In genomic region chr5:927172-928015, GRCh38 we compare ENCODE assay signal across 11 cellular contexts. TPM values are rescaled to one million over a fixed set of nuclear protein-coding genes. Genes with fewer than 3 reads are reported as not detected.
DNase-seq lines count a peak whose midpoint lies in the region; ATAC-seq and TF ChIP-seq lines count a peak whose summit lies in the region.
"Had no signal": no experiment of that assay in that cellular context is flagged by ENCODE, and none has a peak within 500 bp of the region (broad histone marks: within the 10 kb centered on the region; RNA-seq: fewer than 3 reads in every experiment).

No MANE protein-coding gene starts in this region.

- H3K36me3 ChIP-seq in CD8-positive, alpha-beta T cell (ENCODE audit: insufficient read depth, low read length) = no peaks in the 10 kb centered on the region
- no peaks in the 10 kb centered on the region for H3K36me3 ChIP-seq in Panc1 (ENCODE audit: control insufficient read depth, insufficient read depth, low read length)
- H3K36me3 ChIP-seq in hepatocyte (replicated peaks; ENCODE audit: insufficient read depth, low read depth) = no peaks in the 10 kb centered on the region
- H3K36me3 ChIP-seq in trophoblast cell (ENCODE audit: control insufficient read depth in 1 of 2, insufficient read depth in 2 of 2, low read length in 2 of 2) = peaks cover 0 to 1% of the 10 kb centered on the region in 2 experiments
- no peaks in the 10 kb centered on the region for H3K36me3 ChIP-seq in gastroesophageal sphincter
- H3K36me3 ChIP-seq: WERI-Rb-1 had no signal

- no peak overlapping the region for H4K8ac ChIP-seq in trophoblast cell (ENCODE audit: low read depth, low read length)

- in situ Hi-C loops in Panc1 (cut with HindIII; ENCODE audit: low pct_unique_long_range_greater_than_20kb, low sequenced_read_pairs) = no loop called here

- no peak for DNase-seq in CD8-positive, alpha-beta T cell
- DNase-seq in Panc1 (ENCODE audit: low read depth, low spot score) (no peak), hepatocyte (ENCODE audit: low spot score) (no peak), trophoblast cell (no peak), NCI-H526 treated with DMSO at 0.1 percent for 48 hours (lab: John Stamatoyannopoulos, UW) (no peak)
- DNase-seq: cerebellar nuclear complex, NCI-H510A, WERI-Rb-1 had no signal

- CTCF ChIA-PET in CD8-positive, alpha-beta T cell (lab: Charles Lee) = interaction anchor here (4.2 kb wide), 1 partner anchor 214 kb away, joined by 79 read pairs; no protein-coding TSS in a partner anchor
- CTCF ChIA-PET in Panc1 (lab: Charles Lee) = no interaction called here

- H3K27me3 Mint-ChIP-seq in CD8-positive, alpha-beta T cell (ENCODE audit: low read depth) = peaks cover 29% of the 10 kb centered on the region

- H3K4me1 Mint-ChIP-seq in CD8-positive, alpha-beta T cell (ENCODE audit: low read depth) = peaks cover 10% of the 10 kb centered on the region

- H3K9ac ChIP-seq in trophoblast cell (ENCODE audit: low read length) = no peak overlapping the region

- no peaks in the 10 kb centered on the region for H3K9me3 ChIP-seq in CD8-positive, alpha-beta T cell (ENCODE audit: low read length)
- H3K9me3 ChIP-seq in Panc1 (ENCODE audit: control insufficient read depth, insufficient read depth, low read depth, low read length) = no peaks in the 10 kb centered on the region
- no peaks in the 10 kb centered on the region for H3K9me3 ChIP-seq in hepatocyte (ENCODE audit: low read depth)
- no peaks in the 10 kb centered on the region for H3K9me3 ChIP-seq in trophoblast cell (ENCODE audit: insufficient read depth, low read depth, low read length)
- no peaks in the 10 kb centered on the region for H3K9me3 ChIP-seq in gastroesophageal sphincter

- H2AK5ac ChIP-seq in trophoblast cell (ENCODE audit: low read length) = no peak overlapping the region

- H3K23ac ChIP-seq in trophoblast cell (ENCODE audit: low read length) = no peak overlapping the region

- H3K27me3 ChIP-seq in CD8-positive, alpha-beta T cell (ENCODE audit: insufficient read depth, low read length) = peaks cover 8% of the 10 kb centered on the region
- H3K27me3 ChIP-seq in Panc1 (ENCODE audit: control insufficient read depth, insufficient read depth, low read length) (no peaks in the 10 kb centered on the region; the same call in 1 of the 2 replicates), hepatocyte (peaks cover 24% of the 10 kb centered on the region), trophoblast cell (ENCODE audit: insufficient read depth, low read length) (peaks cover 11% of the 10 kb centered on the region), gastroesophageal sphincter (peaks cover 30% of the 10 kb centered on the region)

- TF ChIP-seq CTCF in CD8-positive, alpha-beta T cell (IDR thresholded peaks at IDR 0.05) = no peak
- TF ChIP-seq CTCF in Panc1 (IDR thresholded peaks at IDR 0.05) (peak; percentile 40; the same call in 1 of the 2 replicates), hepatocyte (IDR thresholded peaks at IDR 0.05; ENCODE audit: poor library complexity) (no peak), gastroesophageal sphincter (IDR thresholded peaks at IDR 0.05) (no peak)

- H3K4me2 ChIP-seq in hepatocyte (peak overlapping the region; percentile 91), trophoblast cell (ENCODE audit: low read length) (peak overlapping the region; percentile 63)

- no peak overlapping the region for H3K4ac ChIP-seq in trophoblast cell (ENCODE audit: low read depth, low read length)

- H2BK120ac ChIP-seq in trophoblast cell (ENCODE audit: insufficient read depth, low read length, poor library complexity) = no peak overlapping the region

- POLR2A ChIA-PET in CD8-positive, alpha-beta T cell (lab: Charles Lee) = no interaction called here
- POLR2A ChIA-PET in Panc1 (lab: Charles Lee) = no interaction called here

- no peak for ATAC-seq in CD8-positive, alpha-beta T cell
- ATAC-seq in Panc1 (no peak), HG03378 (IDR thresholded peaks at IDR 0.05; ENCODE audit: unreplicated experiment) (no peak), GM21717 (IDR thresholded peaks at IDR 0.05; ENCODE audit: unreplicated experiment) (no peak), gastroesophageal sphincter (no peak)

- no peak overlapping the region for H3K27ac Mint-ChIP-seq in CD8-positive, alpha-beta T cell

- H3K4me3 Mint-ChIP-seq in CD8-positive, alpha-beta T cell = peak overlapping the region; percentile 29

- WGBS in hepatocyte (ENCODE audit: low lambda C conversion rate, missing lambda C conversion rate) = 80% methylated on average over 30 of the region's 30 CpGs
- WGBS in trophoblast cell (ENCODE audit: extremely low coverage, insufficient coverage, insufficient read length) = no CpG with 5 or more reads among the region's 30 CpGs
- 89 to 93% methylated on average over 5 to 16 of the region's 30 CpGs for WGBS in gastroesophageal sphincter (ENCODE audit: low coverage in 1 of 2), 2 donors

- H4K12ac ChIP-seq in trophoblast cell (ENCODE audit: low read depth, low read length) = no peak overlapping the region

- H3K79me2 ChIP-seq in hepatocyte (no peaks in the 10 kb centered on the region), trophoblast cell (ENCODE audit: control insufficient read depth, insufficient read depth, low read length, poor library complexity) (no peaks in the 10 kb centered on the region)

- intact Hi-C loops in CD8-positive, alpha-beta T cell (cut with DNase I, micrococcal nuclease) = loop anchor here in 1 of 2 experiments (10.0 kb wide), 1 partner anchor 717 kb away; no protein-coding TSS in a partner anchor
- intact Hi-C loops in Panc1 (cut with micrococcal nuclease; ENCODE audit: unreplicated experiment) = no loop called here

- H3K9me2 ChIP-seq in hepatocyte (replicated peaks; ENCODE audit: insufficient read depth) = no peaks in the 10 kb centered on the region

- no TSS peak for BruUV-seq in Panc1 (replicated peaks; lab: Mats Ljungman, UMichigan)

- H4K20me1 ChIP-seq in hepatocyte (ENCODE audit: insufficient read depth, poor library complexity, severe bottlenecking) = no peaks in the 10 kb centered on the region

- H3K4me3 ChIP-seq in CD8-positive, alpha-beta T cell (ENCODE audit: low read depth, low read length) = no peak overlapping the region
- no peak overlapping the region for H3K4me3 ChIP-seq in Panc1 (ENCODE audit: low read depth in 2 of 2, low read length in 2 of 2)
- no peak overlapping the region for H3K4me3 ChIP-seq in hepatocyte
- no peak overlapping the region for H3K4me3 ChIP-seq in trophoblast cell (ENCODE audit: low read depth, low read length)
- H3K4me3 ChIP-seq in gastroesophageal sphincter = peak overlapping the region in 1 of 2 donors; percentile 43

- H3K18ac ChIP-seq in trophoblast cell (ENCODE audit: low read length) = no peak overlapping the region

- H2AFZ ChIP-seq in hepatocyte (no peak overlapping the region), trophoblast cell (ENCODE audit: insufficient read depth, low read length, poor library complexity) (no peak overlapping the region)

- H2BK12ac ChIP-seq in trophoblast cell (ENCODE audit: low read length) = no peak overlapping the region

- TF ChIP-seq EP300 in gastroesophageal sphincter (IDR thresholded peaks at IDR 0.05) = no peak

- H2BK5ac ChIP-seq in trophoblast cell (ENCODE audit: low read depth, low read length, poor library complexity) = no peak overlapping the region

- TF ChIP-seq POLR2A in gastroesophageal sphincter (IDR thresholded peaks at IDR 0.05) = no peak

- no peaks in the 10 kb centered on the region for H3K4me1 ChIP-seq in CD8-positive, alpha-beta T cell (ENCODE audit: insufficient read depth, low read length)
- H3K4me1 ChIP-seq in Panc1 (ENCODE audit: control insufficient read depth, insufficient read depth, low read length) = peaks cover 3% of the 10 kb centered on the region; the same call in 1 of the 2 replicates
- peaks cover 9% of the 10 kb centered on the region for H3K4me1 ChIP-seq in hepatocyte (ENCODE audit: insufficient read depth)
- peaks cover 6 to 7% of the 10 kb centered on the region in 2 experiments for H3K4me1 ChIP-seq in trophoblast cell (ENCODE audit: control insufficient read depth in 1 of 2, insufficient read depth in 2 of 2, low read length in 2 of 2)
- peaks cover 0 to 23% (median 10%) of the 10 kb centered on the region in 3 donors for H3K4me1 ChIP-seq in gastroesophageal sphincter

- no peak overlapping the region for H3K27ac ChIP-seq in CD8-positive, alpha-beta T cell (ENCODE audit: low read depth, low read length)
- H3K27ac ChIP-seq in Panc1 (ENCODE audit: low read length) (no peak overlapping the region), hepatocyte (no peak overlapping the region), trophoblast cell (ENCODE audit: low read depth, low read length) (no peak overlapping the region), gastroesophageal sphincter (peak overlapping the region in 1 of 4 donors; percentile 64)
- H3K27ac ChIP-seq: WERI-Rb-1 had no signal

- H3K79me1 ChIP-seq in trophoblast cell (ENCODE audit: low read length) = peaks cover 2% of the 10 kb centered on the region

- no peaks in the 10 kb centered on the region for H3K9me3 Mint-ChIP-seq in CD8-positive, alpha-beta T cell

- no peak overlapping the region for H3K14ac ChIP-seq in trophoblast cell (ENCODE audit: low read length)

- no peak overlapping the region for H4K91ac ChIP-seq in trophoblast cell (ENCODE audit: low read depth, low read length)

- H3K36me3 Mint-ChIP-seq in CD8-positive, alpha-beta T cell = no peaks in the 10 kb centered on the region

RNA-seq across cellular contexts. Expression of gene TRIP13, which starts 34.7 kb away (rescaled TPM):
- total RNA-seq in CD8-positive, alpha-beta T cell = under 1 TPM; 0.33 to 0.76 TPM
- total RNA-seq in Panc1 (2021; ENCODE audit: unreplicated experiment) (45.9 TPM), hepatocyte (6.5 and 9.4 TPM in 2 replicates), gastroesophageal sphincter (1 to 10 TPM in 2 of 4 donors, under 1 TPM in 2; 0.13 to 3.6 (median 0.73) TPM)
- 22.9 TPM for polyA plus RNA-seq in Panc1 (2012; ENCODE audit: insufficient read length)
- 8.7 and 9.2 TPM in 2 replicates for polyA plus RNA-seq in hepatocyte
- polyA plus RNA-seq in trophoblast cell (2013) = 21.5 and 22.0 TPM in 2 replicates

RNA-seq across cellular contexts. Expression of gene BRD9, which starts 34.8 kb away (rescaled TPM):
- 100 to 1,000 TPM in 1 of 2 experiments, 10 to 100 TPM in 1; 99.8 to 108 TPM for total RNA-seq in CD8-positive, alpha-beta T cell
- 64.3 TPM for total RNA-seq in Panc1 (2021; ENCODE audit: unreplicated experiment)
- polyA plus RNA-seq in Panc1 (2012; ENCODE audit: insufficient read length) = 61.7 TPM
- total RNA-seq in hepatocyte = 16.5 and 20.3 TPM in 2 replicates
- 17.8 and 22.0 TPM in 2 replicates for polyA plus RNA-seq in hepatocyte
- polyA plus RNA-seq in trophoblast cell (2013) = 22.7 and 23.8 TPM in 2 replicates
- 10 to 100 TPM; 22.3 to 38.5 (median 28.4) TPM for total RNA-seq in gastroesophageal sphincter
